In the genomic region with DNA sequence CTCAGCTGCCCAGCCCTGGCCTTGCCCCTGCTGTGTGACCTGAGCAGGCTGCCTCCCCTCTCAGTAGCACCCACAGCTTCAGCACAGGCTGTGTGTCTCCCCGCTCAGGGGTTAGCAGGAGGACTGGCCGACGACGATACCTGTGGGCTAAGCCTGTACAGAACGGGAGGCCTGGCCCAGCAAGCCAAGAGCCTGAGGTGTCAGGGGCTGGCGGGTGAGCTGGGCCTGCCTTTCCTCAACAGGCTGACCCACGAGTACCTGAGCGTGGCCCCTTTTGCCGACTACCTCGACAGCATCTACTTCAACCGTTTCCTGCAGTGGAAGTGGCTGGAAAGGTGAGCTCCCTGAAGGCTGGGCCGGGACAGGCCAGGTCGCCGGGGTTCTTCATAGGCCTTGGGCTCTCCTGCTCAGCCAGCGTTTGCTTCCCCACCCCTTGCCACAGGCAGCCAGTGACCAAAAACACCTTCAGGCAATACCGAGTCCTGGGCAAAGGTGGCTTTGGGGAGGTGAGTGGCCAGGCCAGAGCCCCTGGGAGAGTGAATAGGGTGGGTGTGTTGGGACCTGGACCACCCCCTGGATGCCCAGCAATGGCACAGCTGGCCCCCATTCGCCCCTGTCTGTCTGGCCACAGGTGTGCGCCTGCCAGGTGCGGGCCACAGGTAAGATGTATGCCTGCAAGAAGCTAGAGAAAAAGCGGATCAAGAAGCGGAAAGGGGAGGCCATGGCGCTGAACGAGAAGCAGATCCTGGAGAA, we compare ENCODE assay signal across 16 cellular contexts. TPM values are rescaled to one million over a fixed set of nuclear protein-coding genes. Genes with fewer than 3 reads are reported as not detected.
DNase-seq lines count a peak whose midpoint lies in the region; ATAC-seq, FAIRE-seq and TF ChIP-seq lines count a peak whose summit lies in the region.
"Had no signal": no experiment of that assay in that cellular context is flagged by ENCODE, and none has a peak within 500 bp of the region (broad histone marks: within the 10 kb centered on the region; RNA-seq: fewer than 3 reads in every experiment).

No MANE protein-coding gene starts in this region.

- TF ChIP-seq CTCF in GM20000 (IDR thresholded peaks at IDR 0.05; ENCODE audit: extremely low read depth, missing control alignments) = no peak

- ATAC-seq in natural killer cell treated with Interleukin-12 subunit alpha and Interleukin-12 subunit beta and Interleukin-15 and Interleukin-18, amount 100 ng/mL, for 72 hours = no peak
- ATAC-seq in HG02642 (IDR thresholded peaks at IDR 0.05; ENCODE audit: poor library complexity, unreplicated experiment) (no peak), HG02938 (IDR thresholded peaks at IDR 0.05; ENCODE audit: unreplicated experiment) (no peak)

- peak overlapping the region; percentile 52 for H3K4me3 Mint-ChIP-seq in activated CD4-positive, alpha-beta T cell treated with anti-CD3 and anti-CD28 coated beads, Interleukin-2, amount 10 ng/mL, durations not matched to agents 24 days and 14 days
- H3K4me3 Mint-ChIP-seq in activated T-helper 2 cell treated with anti-CD3 and anti-CD28 coated beads, Interferon-gamma antibody, Interleukin-2, Interleukin-4, amounts not matched to agents 10 μg/mL and 5 μg/mL and 100 μg/mL, durations not matched to agents 14 hours and 24 hours and 36 hours (ENCODE audit: low read depth) = no peak overlapping the region
- no peak overlapping the region for H3K4me3 Mint-ChIP-seq in natural killer cell treated with Interleukin-12 subunit alpha and Interleukin-12 subunit beta and Interleukin-15 and Interleukin-18, amount 100 ng/mL, for 72 hours

- H3K4me1 Mint-ChIP-seq in activated CD4-positive, alpha-beta T cell treated with anti-CD3 and anti-CD28 coated beads, Interleukin-2, amount 10 ng/mL, durations not matched to agents 24 days and 14 days = peaks cover 56% of the 10 kb centered on the region
- peaks cover 53% of the 10 kb centered on the region for H3K4me1 Mint-ChIP-seq in activated T-helper 2 cell treated with anti-CD3 and anti-CD28 coated beads, Interferon-gamma antibody, Interleukin-2, Interleukin-4, amounts not matched to agents 10 μg/mL and 5 μg/mL and 100 μg/mL, durations not matched to agents 14 hours and 24 hours and 36 hours (ENCODE audit: low read depth)
- H3K4me1 Mint-ChIP-seq in natural killer cell treated with Interleukin-12 subunit alpha and Interleukin-12 subunit beta and Interleukin-15 and Interleukin-18, amount 100 ng/mL, for 72 hours (ENCODE audit: low read depth in 2 of 2) = peaks cover 38 to 47% of the 10 kb centered on the region in 2 donors

- peak overlapping the region; percentile 80 for H3K27ac Mint-ChIP-seq in activated CD4-positive, alpha-beta T cell treated with anti-CD3 and anti-CD28 coated beads, Interleukin-2, amount 10 ng/mL, durations not matched to agents 24 days and 14 days
- peak overlapping the region; percentile 46 for H3K27ac Mint-ChIP-seq in activated T-helper 2 cell treated with anti-CD3 and anti-CD28 coated beads, Interferon-gamma antibody, Interleukin-2, Interleukin-4, amounts not matched to agents 10 μg/mL and 5 μg/mL and 100 μg/mL, durations not matched to agents 14 hours and 24 hours and 36 hours
- peak overlapping the region; percentile 21 to 28 for H3K27ac Mint-ChIP-seq in natural killer cell treated with Interleukin-12 subunit alpha and Interleukin-12 subunit beta and Interleukin-15 and Interleukin-18, amount 100 ng/mL, for 72 hours

- H3K27me3 Mint-ChIP-seq in activated CD4-positive, alpha-beta T cell treated with anti-CD3 and anti-CD28 coated beads, Interleukin-2, amount 10 ng/mL, durations not matched to agents 24 days and 14 days = no peaks in the 10 kb centered on the region
- H3K27me3 Mint-ChIP-seq in activated T-helper 2 cell treated with anti-CD3 and anti-CD28 coated beads, Interferon-gamma antibody, Interleukin-2, Interleukin-4, amounts not matched to agents 10 μg/mL and 5 μg/mL and 100 μg/mL, durations not matched to agents 14 hours and 24 hours and 36 hours (ENCODE audit: low read depth) = no peaks in the 10 kb centered on the region
- no peaks in the 10 kb centered on the region for H3K27me3 Mint-ChIP-seq in natural killer cell treated with Interleukin-12 subunit alpha and Interleukin-12 subunit beta and Interleukin-15 and Interleukin-18, amount 100 ng/mL, for 72 hours

- no peak for TF ChIP-seq POLR2A in GM12891 (IDR thresholded peaks at IDR 0.05; ENCODE audit: low read depth, low read length)

- FAIRE-seq in GM12891 (lab: Jason Lieb, UNC) = peak; percentile 5
- FAIRE-seq: A204.1, islet of Langerhans had no signal

- no peak for DNase-seq in activated CD4-positive, alpha-beta T cell treated with anti-CD3 and anti-CD28 coated beads, Interleukin-2, amount 10 ng/mL, durations not matched to agents 24 days and 14 days
- DNase-seq in activated CD4-positive, alpha-beta T cell treated with anti-CD3 and anti-CD28 coated beads for 1 hour = no peak
- DNase-seq in GM12891 (ENCODE audit: insufficient read length, low spot score) (no peak), GM20000 (ENCODE audit: low spot score) (no peak)
- DNase-seq in activated T-helper 2 cell treated with anti-CD3 and anti-CD28 coated beads, Interferon-gamma antibody, Interleukin-2, Interleukin-4, amounts not matched to agents 10 μg/mL and 5 μg/mL and 100 μg/mL, durations not matched to agents 14 hours and 24 hours and 36 hours (ENCODE audit: low spot score) = no peak
- no peak for DNase-seq in natural killer cell treated with Interleukin-12 subunit alpha and Interleukin-12 subunit beta and Interleukin-15 and Interleukin-18, amount 100 ng/mL, for 72 hours (ENCODE audit: low spot score)
- DNase-seq: COR-L47, KBM-7, NCI-H1436 treated with DMSO at 0.1 percent for 48 hours, NCI-H446 treated with DMSO at 0.1 percent for 48 hours, SJCRH30 had no signal

- H3K36me3 Mint-ChIP-seq in activated CD4-positive, alpha-beta T cell treated with anti-CD3 and anti-CD28 coated beads, Interleukin-2, amount 10 ng/mL, durations not matched to agents 24 days and 14 days (ENCODE audit: low read depth) = peaks cover 71% of the 10 kb centered on the region
- H3K36me3 Mint-ChIP-seq in activated T-helper 2 cell treated with anti-CD3 and anti-CD28 coated beads, Interferon-gamma antibody, Interleukin-2, Interleukin-4, amounts not matched to agents 10 μg/mL and 5 μg/mL and 100 μg/mL, durations not matched to agents 14 hours and 24 hours and 36 hours (ENCODE audit: low read depth) = peaks cover 90% of the 10 kb centered on the region
- peaks cover 5% of the 10 kb centered on the region for H3K36me3 Mint-ChIP-seq in natural killer cell treated with Interleukin-12 subunit alpha and Interleukin-12 subunit beta and Interleukin-15 and Interleukin-18, amount 100 ng/mL, for 72 hours

- intact Hi-C loops in activated CD4-positive, alpha-beta T cell treated with anti-CD3 and anti-CD28 coated beads, Interleukin-2, amount 10 ng/mL, durations not matched to agents 24 days and 14 days (cut with micrococcal nuclease) = no loop called here
- intact Hi-C loops in activated T-helper 2 cell treated with anti-CD3 and anti-CD28 coated beads, Interferon-gamma antibody, Interleukin-2, Interleukin-4, amounts not matched to agents 10 μg/mL and 5 μg/mL and 100 μg/mL, durations not matched to agents 14 hours and 24 hours and 36 hours (cut with micrococcal nuclease) = no loop called here

- H3K9me3 Mint-ChIP-seq in activated CD4-positive, alpha-beta T cell treated with anti-CD3 and anti-CD28 coated beads, Interleukin-2, amount 10 ng/mL, durations not matched to agents 24 days and 14 days = no peaks in the 10 kb centered on the region
- no peaks in the 10 kb centered on the region for H3K9me3 Mint-ChIP-seq in activated T-helper 2 cell treated with anti-CD3 and anti-CD28 coated beads, Interferon-gamma antibody, Interleukin-2, Interleukin-4, amounts not matched to agents 10 μg/mL and 5 μg/mL and 100 μg/mL, durations not matched to agents 14 hours and 24 hours and 36 hours
- H3K9me3 Mint-ChIP-seq in natural killer cell treated with Interleukin-12 subunit alpha and Interleukin-12 subunit beta and Interleukin-15 and Interleukin-18, amount 100 ng/mL, for 72 hours = no peaks in the 10 kb centered on the region

RNA-seq across cellular contexts. Expression of a gene that starts 6.6 kb away (rescaled TPM):
- total RNA-seq in activated CD4-positive, alpha-beta T cell treated with anti-CD3 and anti-CD28 coated beads, Interleukin-2, amount 10 ng/mL, durations not matched to agents 24 days and 14 days = 136 and 149 TPM in 2 replicates
- polyA plus RNA-seq in GM12891 (2012; ENCODE audit: low read depth, missing spikeins) = 42.8 TPM
- total RNA-seq in activated T-helper 2 cell treated with anti-CD3 and anti-CD28 coated beads, Interferon-gamma antibody, Interleukin-2, Interleukin-4, amounts not matched to agents 10 μg/mL and 5 μg/mL and 100 μg/mL, durations not matched to agents 14 hours and 24 hours and 36 hours = 131 and 134 TPM in 2 replicates
- 100 to 1,000 TPM in 1 of 2 donors, 10 to 100 TPM in 1; 58.1 to 113 TPM for total RNA-seq in natural killer cell treated with Interleukin-12 subunit alpha and Interleukin-12 subunit beta and Interleukin-15 and Interleukin-18, amount 100 ng/mL, for 72 hours

RNA-seq across cellular contexts. Expression of a gene that starts 13.5 kb away (rescaled TPM):
- total RNA-seq in activated CD4-positive, alpha-beta T cell treated with anti-CD3 and anti-CD28 coated beads, Interleukin-2, amount 10 ng/mL, durations not matched to agents 24 days and 14 days = 13.6 TPM in 2 replicates
- polyA plus RNA-seq in GM12891 (2012; ENCODE audit: low read depth, missing spikeins) = 8.4 TPM
- 12.1 and 13.0 TPM in 2 replicates for total RNA-seq in activated T-helper 2 cell treated with anti-CD3 and anti-CD28 coated beads, Interferon-gamma antibody, Interleukin-2, Interleukin-4, amounts not matched to agents 10 μg/mL and 5 μg/mL and 100 μg/mL, durations not matched to agents 14 hours and 24 hours and 36 hours
- 1 to 10 TPM in 1 of 2 donors, under 1 TPM in 1; 0.83 to 2.6 TPM for total RNA-seq in natural killer cell treated with Interleukin-12 subunit alpha and Interleukin-12 subunit beta and Interleukin-15 and Interleukin-18, amount 100 ng/mL, for 72 hours

RNA-seq across cellular contexts. Expression of a gene that starts 23.7 kb away (rescaled TPM):
- total RNA-seq in activated CD4-positive, alpha-beta T cell treated with anti-CD3 and anti-CD28 coated beads, Interleukin-2, amount 10 ng/mL, durations not matched to agents 24 days and 14 days = 2.7 and 2.8 TPM in 2 replicates
- polyA plus RNA-seq in GM12891 (2012; ENCODE audit: low read depth, missing spikeins) = 4.7 TPM
- total RNA-seq in activated T-helper 2 cell treated with anti-CD3 and anti-CD28 coated beads, Interferon-gamma antibody, Interleukin-2, Interleukin-4, amounts not matched to agents 10 μg/mL and 5 μg/mL and 100 μg/mL, durations not matched to agents 14 hours and 24 hours and 36 hours = 3.5 and 5.8 TPM in 2 replicates
- under 1 TPM in 1 of 2 donors, not detected in 1; 0.45 TPM for total RNA-seq in natural killer cell treated with Interleukin-12 subunit alpha and Interleukin-12 subunit beta and Interleukin-15 and Interleukin-18, amount 100 ng/mL, for 72 hours

RNA-seq across cellular contexts. Expression of a gene that starts 32.6 kb away (rescaled TPM):
- total RNA-seq in activated CD4-positive, alpha-beta T cell treated with anti-CD3 and anti-CD28 coated beads, Interleukin-2, amount 10 ng/mL, durations not matched to agents 24 days and 14 days = not detected in 2 replicates
- polyA plus RNA-seq in GM12891 (2012; ENCODE audit: low read depth, missing spikeins) = not detected
- not detected in 2 replicates for total RNA-seq in activated T-helper 2 cell treated with anti-CD3 and anti-CD28 coated beads, Interferon-gamma antibody, Interleukin-2, Interleukin-4, amounts not matched to agents 10 μg/mL and 5 μg/mL and 100 μg/mL, durations not matched to agents 14 hours and 24 hours and 36 hours
- not detected for total RNA-seq in natural killer cell treated with Interleukin-12 subunit alpha and Interleukin-12 subunit beta and Interleukin-15 and Interleukin-18, amount 100 ng/mL, for 72 hours
- total RNA-seq: glomerular endothelial cell, SJCRH30 had no signal

RNA-seq across cellular contexts. Expression of a gene that starts 40.4 kb away (rescaled TPM):
- total RNA-seq in activated CD4-positive, alpha-beta T cell treated with anti-CD3 and anti-CD28 coated beads, Interleukin-2, amount 10 ng/mL, durations not matched to agents 24 days and 14 days = 22.0 and 23.5 TPM in 2 replicates
- polyA plus RNA-seq in GM12891 (2012; ENCODE audit: low read depth, missing spikeins) = 36.9 TPM
- total RNA-seq in activated T-helper 2 cell treated with anti-CD3 and anti-CD28 coated beads, Interferon-gamma antibody, Interleukin-2, Interleukin-4, amounts not matched to agents 10 μg/mL and 5 μg/mL and 100 μg/mL, durations not matched to agents 14 hours and 24 hours and 36 hours = 28.7 and 32.9 TPM in 2 replicates
- total RNA-seq in natural killer cell treated with Interleukin-12 subunit alpha and Interleukin-12 subunit beta and Interleukin-15 and Interleukin-18, amount 100 ng/mL, for 72 hours = 10 to 100 TPM in 1 of 2 donors, 1 to 10 TPM in 1; 7.1 to 13.3 TPM

Comparison
In these comparisons a context has a peak if more than half of its experiments do, and no peak if none do; other contexts are left out.
1. H3K27ac Mint-ChIP-seq: peak in every context shown above with its lines; median percentile 80 in activated CD4-positive, alpha-beta T cell treated with anti-CD3 and anti-CD28 coated beads, Interleukin-2, amount 10 ng/mL, durations not matched to agents 24 days and 14 days; 46 in activated T-helper 2 cell treated with anti-CD3 and anti-CD28 coated beads, Interferon-gamma antibody, Interleukin-2, Interleukin-4, amounts not matched to agents 10 μg/mL and 5 μg/mL and 100 μg/mL, durations not matched to agents 14 hours and 24 hours and 36 hours; 24 in natural killer cell treated with Interleukin-12 subunit alpha and Interleukin-12 subunit beta and Interleukin-15 and Interleukin-18, amount 100 ng/mL, for 72 hours.